In genomic region chr18:68940754-68941153, GRCh38 we compare ENCODE assay signal across 32 cellular contexts.
A peak's percentile ranks its signal among the peaks of the same experiment; 100 is the strongest.
DNase-seq lines count a peak whose midpoint lies in the region; ATAC-seq, FAIRE-seq and TF ChIP-seq lines count a peak whose summit lies in the region.
"Had no signal": no experiment of that assay in that cellular context is flagged by ENCODE, and none has a peak within 500 bp of the region (broad histone marks: within the 10 kb centered on the region; RNA-seq: fewer than 3 reads in every experiment).

No MANE protein-coding gene starts in this region.

- H3K9ac ChIP-seq in kidney (ENCODE audit: low read length in 2 of 2) = no peak overlapping the region

- TF ChIP-seq CTCF in kidney (IDR thresholded peaks at IDR 0.05; ENCODE audit: borderline replicate concordance, extremely low read depth, insufficient read depth) = no peak
- no peak for TF ChIP-seq CTCF in prostate gland (IDR thresholded peaks at IDR 0.05)
- no peak for TF ChIP-seq CTCF in spleen (IDR thresholded peaks at IDR 0.05 in 8 of 11, conservative IDR thresholded peaks at IDR 0.05 in 3 of 11)

- intact Hi-C loops in kidney (cut with DNase I) = no loop called here
- intact Hi-C loops in prostate gland (cut with DNase I) = no loop called here
- intact Hi-C loops in spleen (cut with DNase I; ENCODE audit: low total_unique reads) = no loop called here

- TF ChIP-seq POLR2A in prostate gland (IDR thresholded peaks at IDR 0.05) = no peak
- no peak for TF ChIP-seq POLR2A in spleen (IDR thresholded peaks at IDR 0.05)

- peak; percentile 60 for ATAC-seq in GM21423 (IDR thresholded peaks at IDR 0.05; ENCODE audit: unreplicated experiment)
- ATAC-seq in HG03432 (IDR thresholded peaks at IDR 0.05; ENCODE audit: unreplicated experiment) = peak; percentile 51
- ATAC-seq in HG02884 (IDR thresholded peaks at IDR 0.05; ENCODE audit: unreplicated experiment) = no peak
- ATAC-seq: activated CD4-positive, CD25-positive, alpha-beta regulatory T cell treated with anti-CD3 and anti-CD28 coated beads, Interleukin-2, amount 50 U/mL, for 24 hours; activated T-cell treated with anti-CD3 and anti-CD28 coated beads, Interleukin-2, amount 50 U/mL, for 72 hours; body of pancreas; HCT116; mucosa of descending colon; natural killer cell had no signal

- H3K4me3 ChIP-seq in kidney (ENCODE audit: low read length in 2 of 2) (no peak overlapping the region), prostate gland (no peak overlapping the region), spleen (no peak overlapping the region)
- H3K4me3 ChIP-seq: body of pancreas, lung, mucosa of descending colon, skin epidermis had no signal

- peaks cover 0 to 6% of the 10 kb centered on the region in 2 donors for H3K4me1 ChIP-seq in kidney (ENCODE audit: control insufficient read depth in 1 of 2, insufficient read depth in 1 of 2, low read depth in 1 of 2, low read length in 2 of 2)
- no peaks in the 10 kb centered on the region for H3K4me1 ChIP-seq in prostate gland (replicated peaks)
- H3K4me1 ChIP-seq in spleen = no peaks in the 10 kb centered on the region
- H3K4me1 ChIP-seq: body of pancreas had no signal

- FAIRE-seq in kidney (lab: Jason Lieb, UNC) = peak; percentile 93
- FAIRE-seq: keratinocyte had no signal

- H3K27me3 ChIP-seq in prostate gland (replicated peaks; ENCODE audit: insufficient read depth) = no peaks in the 10 kb centered on the region
- H3K27me3 ChIP-seq in spleen (replicated peaks in 1 of 7) = no peaks in the 10 kb centered on the region
- H3K27me3 ChIP-seq: body of pancreas had no signal

- H3K27ac ChIP-seq in kidney (ENCODE audit: low read depth in 2 of 2, low read length in 2 of 2) = no peak overlapping the region
- no peak overlapping the region for H3K27ac ChIP-seq in prostate gland
- H3K27ac ChIP-seq in spleen = no peak overlapping the region
- H3K27ac ChIP-seq: body of pancreas, skin epidermis had no signal

- peak; percentile 61 for DNase-seq in DMS53 (lab: John Stamatoyannopoulos, UW)
- no peak for DNase-seq in kidney
- no peak for DNase-seq in activated naive CD4-positive, alpha-beta T cell (lab: John Stamatoyannopoulos, UW)
- no peak for DNase-seq in prostate gland (ENCODE audit: low spot score)
- DNase-seq in spleen = no peak
- DNase-seq: 8988T; activated CD4-positive, alpha-beta T cell treated with anti-CD3 and anti-CD28 coated beads, Interleukin-2, amount 50 U/mL, for 4 hours; activated naive CD4-positive, alpha-beta T cell treated with anti-CD3 and anti-CD28 coated beads, Interleukin-2, amount 10 ng/mL, durations not matched to agents 7 days and 5 days; activated T-cell treated with anti-CD3 and anti-CD28 coated beads, Interleukin-2, amount 50 U/mL, for 72 hours; body of pancreas; C1 segment of cervical spinal cord; Calu3; DND-41; GF-D8; mucosa of descending colon; MV-4-11; natural killer cell; NCI-H1436; NCI-H2081 treated with DMSO at 0.1 percent for 48 hours; NCI-H2227 treated with DMSO at 0.1 percent for 48 hours; NCI-H526; Right ventricle myocardium superior; stimulated activated naive CD4-positive, alpha-beta T cell treated with Interleukin-2 at 50 U/mL for 16 hours; T-helper 2 cell had no signal

- no peaks in the 10 kb centered on the region for H3K9me3 ChIP-seq in kidney (ENCODE audit: control insufficient read depth in 1 of 2, low read length in 2 of 2)
- H3K9me3 ChIP-seq in prostate gland = no peaks in the 10 kb centered on the region
- peaks cover 0 to 3% (median 0%) of the 10 kb centered on the region in 8 donors for H3K9me3 ChIP-seq in spleen
- H3K9me3 ChIP-seq: body of pancreas, mucosa of descending colon had no signal

- H3K36me3 ChIP-seq in kidney (ENCODE audit: control insufficient read depth in 1 of 2, insufficient read depth in 2 of 2, low read length in 2 of 2) (no peaks in the 10 kb centered on the region), prostate gland (no peaks in the 10 kb centered on the region), spleen (no peaks in the 10 kb centered on the region)
